In genomic region chr9:138122201-138122600, GRCh38 we compare ENCODE assay signal across 15 cellular contexts.
DNase-seq lines count a peak whose midpoint lies in the region; ATAC-seq and TF ChIP-seq lines count a peak whose summit lies in the region.
"Had no signal": no experiment of that assay in that cellular context is flagged by ENCODE, and none has a peak within 500 bp of the region (broad histone marks: within the 10 kb centered on the region; RNA-seq: fewer than 3 reads in every experiment).

No MANE protein-coding gene starts in this region.

- no peak overlapping the region for H2AFZ ChIP-seq in osteoblast (ENCODE audit: low read length)
- H2AFZ ChIP-seq: GM23338 had no signal

- H3K27me3 Mint-ChIP-seq in T-helper 17 cell, result peaks cover 6% of the 10 kb centered on the region
- H3K27me3 Mint-ChIP-seq: B cell had no signal

- DNase-seq in T-helper 17 cell, result no peak
- DNase-seq in left lung, result peak; percentile 9 to 57
- DNase-seq in osteoblast (ENCODE audit: insufficient read length, low spot score, missing footprints), result peak; percentile 72
- DNase-seq in BE2C, result no peak
- DNase-seq in substantia nigra (lab: John Stamatoyannopoulos, UW), result no peak
- DNase-seq: Caco-2; CD8-positive, alpha-beta memory T cell; HCEC 1CT had no signal

- peaks cover 35 to 44% (median 40%) of the 10 kb centered on the region in 10 experiments for H3K4me1 ChIP-seq in BLaER1 treated with 17β-estradiol and CSF1 and Interleukin-3, amounts not matched to agents 10 nM and 100 nM
- H3K4me1 ChIP-seq in left lung, result no peaks in the 10 kb centered on the region
- H3K4me1 ChIP-seq in osteoblast (ENCODE audit: insufficient read depth, low read length), result no peaks in the 10 kb centered on the region
- H3K4me1 ChIP-seq in BE2C, result no peaks in the 10 kb centered on the region
- H3K4me1 ChIP-seq: Caco-2 had no signal

- TF ChIP-seq CTCF in left lung (IDR thresholded peaks at IDR 0.05) (no peak), osteoblast (IDR thresholded peaks at IDR 0.05; ENCODE audit: extremely low read depth, low read depth, low read length) (no peak), BE2C (IDR thresholded peaks at IDR 0.05; ENCODE audit: low read depth, low read length) (no peak)

- peak overlapping the region in 1 of 11 experiments; percentile 14; a peak in 2 of 22 replicates for H3K27ac ChIP-seq in BLaER1 treated with 17β-estradiol and CSF1 and Interleukin-3, amounts not matched to agents 10 nM and 100 nM
- H3K27ac ChIP-seq in left lung (no peak overlapping the region), osteoblast (ENCODE audit: low read depth, low read length) (no peak overlapping the region), substantia nigra (ENCODE audit: low read depth, low read length, poor library complexity, severe bottlenecking) (no peak overlapping the region)
- H3K27ac ChIP-seq: HL-60, KMS-11 had no signal

- no peaks in the 10 kb centered on the region for H3K4me1 Mint-ChIP-seq in T-helper 17 cell
- H3K4me1 Mint-ChIP-seq: B cell; CD8-positive, alpha-beta memory T cell; GM23338 had no signal

- H3K36me3 ChIP-seq in BLaER1 treated with 17β-estradiol and CSF1 and Interleukin-3, amounts not matched to agents 10 nM and 100 nM, result no peaks in the 10 kb centered on the region
- no peaks in the 10 kb centered on the region for H3K36me3 ChIP-seq in left lung
- H3K36me3 ChIP-seq in osteoblast (ENCODE audit: insufficient read depth, low read length), result no peaks in the 10 kb centered on the region
- H3K36me3 ChIP-seq in BE2C, result no peaks in the 10 kb centered on the region

- intact Hi-C loops in left lung (cut with DNase I), result no loop called here

- H3K4me3 Mint-ChIP-seq in T-helper 17 cell, result no peak overlapping the region
- H3K4me3 Mint-ChIP-seq: B cell; CD8-positive, alpha-beta memory T cell; GM23338 had no signal

- H3K9me3 ChIP-seq in BLaER1 treated with 17β-estradiol and CSF1 and Interleukin-3, amounts not matched to agents 10 nM and 100 nM (replicated peaks in 1 of 11), result peaks cover 0 to 6% (median 4%) of the 10 kb centered on the region in 11 experiments; a peak in 10 of 22 replicates
- H3K9me3 ChIP-seq in T-helper 17 cell (ENCODE audit: control insufficient read depth, low read length, poor library complexity, severe bottlenecking), result no peaks in the 10 kb centered on the region
- no peaks in the 10 kb centered on the region for H3K9me3 ChIP-seq in left lung
- no peaks in the 10 kb centered on the region for H3K9me3 ChIP-seq in osteoblast (ENCODE audit: low read depth, low read length)
- H3K9me3 ChIP-seq in BE2C, result peaks cover 7% of the 10 kb centered on the region
- H3K9me3 ChIP-seq: Caco-2 had no signal

- peaks cover 0 to 6% (median 0%) of the 10 kb centered on the region in 11 experiments; a peak in 3 of 22 replicates for H4K20me1 ChIP-seq in BLaER1 treated with 17β-estradiol and CSF1 and Interleukin-3, amounts not matched to agents 10 nM and 100 nM
- no peaks in the 10 kb centered on the region for H4K20me1 ChIP-seq in osteoblast (ENCODE audit: insufficient read depth, low read length)

- no peaks in the 10 kb centered on the region for H3K36me3 Mint-ChIP-seq in T-helper 17 cell (ENCODE audit: low read depth)
- H3K36me3 Mint-ChIP-seq: CD8-positive, alpha-beta memory T cell had no signal

- H3K4me2 ChIP-seq in BLaER1 treated with 17β-estradiol and CSF1 and Interleukin-3, amounts not matched to agents 10 nM and 100 nM, result peak overlapping the region; percentile 50 to 83 (median 69)
- H3K4me2 ChIP-seq in osteoblast (ENCODE audit: insufficient read depth, low read length), result no peak overlapping the region
- H3K4me2 ChIP-seq: GM23338, KMS-11 had no signal

- H3K27me3 ChIP-seq in BLaER1 treated with 17β-estradiol and CSF1 and Interleukin-3, amounts not matched to agents 10 nM and 100 nM, result no peaks in the 10 kb centered on the region
- H3K27me3 ChIP-seq in left lung (peaks cover 0 to 24% of the 10 kb centered on the region in 2 donors), osteoblast (ENCODE audit: insufficient read depth, low read length) (no peaks in the 10 kb centered on the region), BE2C (no peaks in the 10 kb centered on the region)

- H3K79me2 ChIP-seq in osteoblast (ENCODE audit: insufficient read depth, low read length), result no peaks in the 10 kb centered on the region

- 0 out of 22 replicates have a peak overlapping the region, but pooled peaks of 1 of the 11 experiments have one; percentile 29 for H3K9ac ChIP-seq in BLaER1 treated with 17β-estradiol and CSF1 and Interleukin-3, amounts not matched to agents 10 nM and 100 nM
- H3K9ac ChIP-seq: KMS-11 had no signal

- H3K4me3 ChIP-seq in BLaER1 treated with 17β-estradiol and CSF1 and Interleukin-3, amounts not matched to agents 10 nM and 100 nM, result no peak overlapping the region
- H3K4me3 ChIP-seq in left lung, result no peak overlapping the region
- no peak overlapping the region for H3K4me3 ChIP-seq in osteoblast (ENCODE audit: insufficient read depth, low read length)
- H3K4me3 ChIP-seq in BE2C (ENCODE audit: low read depth, low read length), result no peak overlapping the region
- H3K4me3 ChIP-seq: GM23338 had no signal

- no peak for ATAC-seq in T-helper 17 cell
- ATAC-seq in left lung, result no peak
- ATAC-seq in GM18502 (IDR thresholded peaks at IDR 0.05; ENCODE audit: poor library complexity, unreplicated experiment), result no peak
- no peak for ATAC-seq in GM19397 (IDR thresholded peaks at IDR 0.05; ENCODE audit: unreplicated experiment)
- ATAC-seq: GM23338 had no signal

- H3K27ac Mint-ChIP-seq in T-helper 17 cell, result peak overlapping the region; percentile 72
- H3K27ac Mint-ChIP-seq: B cell; CD8-positive, alpha-beta memory T cell; GM23338 had no signal

Comparison
In these comparisons a context has a peak if more than half of its experiments do, and no peak if none do; other contexts are left out.
1. DNase-seq: peak in left lung (2 of 2) and osteoblast (single experiment); none in T-helper 17 cell (0 of 3), BE2C (single experiment) and substantia nigra (0 of 49).